ENCODE assay signal across 8 cellular contexts in genomic region chr13:68264692-68265091, GRCh38.
"Had no signal": no experiment of that assay in that cellular context is flagged by ENCODE, and none has a peak within 500 bp of the region (broad histone marks: within the 10 kb centered on the region; RNA-seq: fewer than 3 reads in every experiment).

No MANE protein-coding gene starts in this region.

- H3K9ac ChIP-seq: GM23248 had no signal

- ATAC-seq: GM23338, HCT116 had no signal

- H3K4me1 ChIP-seq: HAP-1 had no signal

- H3K9me3 Mint-ChIP-seq: GM23338, H9 had no signal

- H3K4me2 ChIP-seq: GM23338 had no signal

- H3K4me3 ChIP-seq: GM23248, GM23338, HAP-1 had no signal

- H2AFZ ChIP-seq: GM23248, GM23338 had no signal

- H3K27ac ChIP-seq: GM23248 had no signal

- H3K9me3 ChIP-seq: HAP-1 had no signal

- H3K27ac Mint-ChIP-seq: GM23338, H9, HFFc6 had no signal

- H3K4me3 Mint-ChIP-seq: GM23338, H9, HFFc6 had no signal

- H3K36me3 ChIP-seq: HAP-1 had no signal

- H3K4me1 Mint-ChIP-seq: GM23338, H9 had no signal

- DNase-seq: GM23248, GOT3, H7, H9, HFFc6 had no signal
